In genomic region chr1:207822124-207822601, GRCh38 we compare ENCODE assay signal across 7 cellular contexts.
DNase-seq lines count a peak whose midpoint lies in the region; ATAC-seq, FAIRE-seq and TF ChIP-seq lines count a peak whose summit lies in the region.

No MANE protein-coding gene starts in this region.

- no peaks in the 10 kb centered on the region for H3K9me3 ChIP-seq in sigmoid colon

- peak overlapping the region; percentile 91 to 99 (median 94) for H3K27ac ChIP-seq in sigmoid colon

- H3K27me3 Mint-ChIP-seq in activated T-helper 17 cell treated with anti-CD3 and anti-CD28 coated beads, Interleukin-2, amount 50 U/mL, for 72 hours = no peaks in the 10 kb centered on the region
- H3K27me3 Mint-ChIP-seq in progenitor cell of endocrine pancreas = no peaks in the 10 kb centered on the region

- H3K36me3 Mint-ChIP-seq in activated T-helper 17 cell treated with anti-CD3 and anti-CD28 coated beads, Interleukin-2, amount 50 U/mL, for 72 hours (ENCODE audit: low read depth) = peaks cover 85% of the 10 kb centered on the region
- H3K36me3 Mint-ChIP-seq in progenitor cell of endocrine pancreas (ENCODE audit: insufficient read depth) = peaks cover 7% of the 10 kb centered on the region

- peak; percentile 43 for ATAC-seq in GM18907 (IDR thresholded peaks at IDR 0.05; ENCODE audit: unreplicated experiment)
- peak; percentile 18 for ATAC-seq in HG02623 (IDR thresholded peaks at IDR 0.05; ENCODE audit: unreplicated experiment)
- no peak for ATAC-seq in activated T-helper 17 cell treated with anti-CD3 and anti-CD28 coated beads, Interleukin-2, amount 50 U/mL, for 72 hours (replicated peaks)

- peak overlapping the region; percentile 59 to 74 (median 72) for H3K4me3 ChIP-seq in sigmoid colon

- no peak for TF ChIP-seq EP300 in sigmoid colon (IDR thresholded peaks at IDR 0.05)

- H3K9me3 Mint-ChIP-seq in activated T-helper 17 cell treated with anti-CD3 and anti-CD28 coated beads, Interleukin-2, amount 50 U/mL, for 72 hours = no peaks in the 10 kb centered on the region
- H3K9me3 Mint-ChIP-seq in progenitor cell of endocrine pancreas (ENCODE audit: low read depth) = no peaks in the 10 kb centered on the region

- DNase-seq in sigmoid colon = peak; percentile 61
- DNase-seq in progenitor cell of endocrine pancreas (ENCODE audit: low spot score, unreplicated experiment) = no peak
- no peak for DNase-seq in SW 1271 (lab: John Stamatoyannopoulos, UW)
- no peak for DNase-seq in D721Med (ENCODE audit: insufficient read length, low spot score)

- peak overlapping the region; percentile 82 for H3K4me3 Mint-ChIP-seq in activated T-helper 17 cell treated with anti-CD3 and anti-CD28 coated beads, Interleukin-2, amount 50 U/mL, for 72 hours
- no peak overlapping the region for H3K4me3 Mint-ChIP-seq in progenitor cell of endocrine pancreas (ENCODE audit: low read depth)

- H3K27me3 ChIP-seq in sigmoid colon = no peaks in the 10 kb centered on the region

- peaks cover 13 to 33% (median 17%) of the 10 kb centered on the region in 4 donors for H3K36me3 ChIP-seq in sigmoid colon

- FAIRE-seq in D721Med (lab: Jason Lieb, UNC) = no peak

- WGBS in sigmoid colon, 2 donors = 42 to 81% methylated on average over 8 of the region's 8 CpGs

- H3K27ac Mint-ChIP-seq in activated T-helper 17 cell treated with anti-CD3 and anti-CD28 coated beads, Interleukin-2, amount 50 U/mL, for 72 hours = peak overlapping the region; percentile 96
- H3K27ac Mint-ChIP-seq in progenitor cell of endocrine pancreas = no peak overlapping the region

- peaks cover 56% of the 10 kb centered on the region for H3K4me1 Mint-ChIP-seq in activated T-helper 17 cell treated with anti-CD3 and anti-CD28 coated beads, Interleukin-2, amount 50 U/mL, for 72 hours
- peaks cover 25% of the 10 kb centered on the region for H3K4me1 Mint-ChIP-seq in progenitor cell of endocrine pancreas (ENCODE audit: low read depth)

- TF ChIP-seq POLR2A in sigmoid colon (IDR thresholded peaks at IDR 0.05) = no peak

- peaks cover 0 to 84% (median 82%) of the 10 kb centered on the region in 4 donors for H3K4me1 ChIP-seq in sigmoid colon

- no peak for TF ChIP-seq CTCF in sigmoid colon (IDR thresholded peaks at IDR 0.05)
- TF ChIP-seq CTCF in progenitor cell of endocrine pancreas (IDR thresholded peaks at IDR 0.05; ENCODE audit: unreplicated experiment) = no peak
- no peak for TF ChIP-seq CTCF in D721Med (IDR thresholded peaks at IDR 0.05; ENCODE audit: insufficient read depth, missing control alignments)

- intact Hi-C loops in sigmoid colon (cut with DNase I) = loop anchor here (5.0 to 10.0 kb wide), 2 partner anchors 340 to 413 kb away; no protein-coding TSS in a partner anchor
